Comparison of ENCODE assay signal across 11 cellular contexts in genomic region chr3:60755094-60755493, GRCh38.
DNase-seq lines count a peak whose midpoint lies in the region; ATAC-seq, FAIRE-seq and TF ChIP-seq lines count a peak whose summit lies in the region.
"Had no signal": no experiment of that assay in that cellular context is flagged by ENCODE, and none has a peak within 500 bp of the region (broad histone marks: within the 10 kb centered on the region; RNA-seq: fewer than 3 reads in every experiment).

No MANE protein-coding gene starts in this region.

- in situ Hi-C loops in SK-MEL-5 (cut with HindIII; ENCODE audit: low pct_unique_long_range_greater_than_20kb, low sequenced_read_pairs) = no loop called here

- peaks cover 20% of the 10 kb centered on the region for H3K9me3 Mint-ChIP-seq in GM23338
- peaks cover 4 to 20% (median 9%) of the 10 kb centered on the region in 11 donors for H3K9me3 Mint-ChIP-seq in naive thymus-derived CD4-positive, alpha-beta T cell

- peaks cover 2% of the 10 kb centered on the region for H3K27me3 Mint-ChIP-seq in GM23338 (ENCODE audit: insufficient read depth, low read depth, poor library complexity)
- H3K27me3 Mint-ChIP-seq in naive thymus-derived CD4-positive, alpha-beta T cell = no peaks in the 10 kb centered on the region

- POLR2A ChIA-PET in naive thymus-derived CD4-positive, alpha-beta T cell (lab: Charles Lee) = no interaction called here

- H3K4me1 Mint-ChIP-seq in GM23338 = peaks cover 22% of the 10 kb centered on the region
- H3K4me1 Mint-ChIP-seq in naive thymus-derived CD4-positive, alpha-beta T cell = peaks cover 0 to 11% (median 5%) of the 10 kb centered on the region in 7 donors

- H3K36me3 Mint-ChIP-seq in GM23338 (ENCODE audit: low read depth) = peaks cover 34% of the 10 kb centered on the region
- peaks cover 0 to 7% (median under 1%) of the 10 kb centered on the region in 5 donors for H3K36me3 Mint-ChIP-seq in naive thymus-derived CD4-positive, alpha-beta T cell

- H3K4me3 Mint-ChIP-seq in GM23338 = no peak overlapping the region
- H3K4me3 Mint-ChIP-seq in naive thymus-derived CD4-positive, alpha-beta T cell = no peak overlapping the region

- H3K79me2 ChIP-seq in GM23338 (replicated peaks; ENCODE audit: insufficient read depth) = no peaks in the 10 kb centered on the region

- CTCF ChIA-PET in naive thymus-derived CD4-positive, alpha-beta T cell (lab: Charles Lee) = no interaction called here

- H3K4me1 ChIP-seq in GM23338 (ENCODE audit: insufficient read depth) = peaks cover 6% of the 10 kb centered on the region
- H3K4me1 ChIP-seq in naive thymus-derived CD4-positive, alpha-beta T cell (ENCODE audit: control insufficient read depth in 2 of 2, insufficient read depth in 2 of 2, low read length in 2 of 2) = no peaks in the 10 kb centered on the region

- H3K27ac Mint-ChIP-seq in GM23338 = 0 out of 2 replicates have a peak overlapping the region, but pooled peaks have one; percentile 16
- no peak overlapping the region for H3K27ac Mint-ChIP-seq in naive thymus-derived CD4-positive, alpha-beta T cell

- TF ChIP-seq POLR2A in H54 (IDR thresholded peaks at IDR 0.05; ENCODE audit: low read depth, low read length) = no peak

- DNase-seq in GM23338 (ENCODE audit: low spot score) (peak; percentile 84), SK-MEL-5 (ENCODE audit: low read depth, low spot score) (peak; percentile 68), kidney epithelial cell (ENCODE audit: low read depth) (no peak), RPMI8226 (no peak), H54 (ENCODE audit: insufficient read length, low spot score) (no peak), NCI-H1694 (lab: John Stamatoyannopoulos, UW) (no peak)
- DNase-seq in naive thymus-derived CD4-positive, alpha-beta T cell = no peak
- DNase-seq: activated gamma-delta T cell treated with Interleukin-2 at 50 U/mL for 16 hours, NCI-H1048 had no signal

- no peak overlapping the region for H3K4me2 ChIP-seq in GM23338

- H3K9me2 ChIP-seq in GM23338 (ENCODE audit: insufficient read depth) = peaks cover 14% of the 10 kb centered on the region

- H4K20me1 ChIP-seq in GM23338 (replicated peaks; ENCODE audit: insufficient read depth) = no peaks in the 10 kb centered on the region

- peaks cover 0 to 8% (median 0%) of the 10 kb centered on the region in 3 experiments for H3K9me3 ChIP-seq in naive thymus-derived CD4-positive, alpha-beta T cell (ENCODE audit: control insufficient read depth in 2 of 3, low read length in 3 of 3)

- no peak overlapping the region for H3K27ac ChIP-seq in C4-2B
- no peak overlapping the region for H3K27ac ChIP-seq in GM23338 (ENCODE audit: low read depth)
- H3K27ac ChIP-seq in naive thymus-derived CD4-positive, alpha-beta T cell (ENCODE audit: low read depth, low read length) = no peak overlapping the region

- intact Hi-C loops in naive thymus-derived CD4-positive, alpha-beta T cell (cut with micrococcal nuclease) = no loop called here

- H3K36me3 ChIP-seq in GM23338 (ENCODE audit: insufficient read depth) (peaks cover 4% of the 10 kb centered on the region; the same call in 1 of the 2 replicates), kidney epithelial cell (ENCODE audit: control insufficient read depth, insufficient read depth, low read length) (no peaks in the 10 kb centered on the region)
- H3K36me3 ChIP-seq in naive thymus-derived CD4-positive, alpha-beta T cell (ENCODE audit: control insufficient read depth in 2 of 3, insufficient read depth in 3 of 3, low read length in 3 of 3) = no peaks in the 10 kb centered on the region

- FAIRE-seq in H54 (lab: Jason Lieb, UNC) = no peak
- FAIRE-seq: colon had no signal

- peak; percentile 99 for ATAC-seq in GM23338
- ATAC-seq in naive thymus-derived CD4-positive, alpha-beta T cell = no peak

- H2AFZ ChIP-seq in GM23338 = no peak overlapping the region

- no peaks in the 10 kb centered on the region for H3K27me3 ChIP-seq in GM23338 (ENCODE audit: insufficient read depth)
- no peaks in the 10 kb centered on the region for H3K27me3 ChIP-seq in kidney epithelial cell (ENCODE audit: control insufficient read depth, insufficient read depth, low read length)
- H3K27me3 ChIP-seq in naive thymus-derived CD4-positive, alpha-beta T cell (ENCODE audit: control insufficient read depth in 2 of 2, insufficient read depth in 2 of 2, low read length in 2 of 2) = no peaks in the 10 kb centered on the region

- H3F3A ChIP-seq in GM23338 (replicated peaks; ENCODE audit: low read depth) = no peaks in the 10 kb centered on the region

- H3K4me3 ChIP-seq in GM23338 (no peak overlapping the region), kidney epithelial cell (ENCODE audit: low read depth, low read length) (no peak overlapping the region)
- H3K4me3 ChIP-seq in naive thymus-derived CD4-positive, alpha-beta T cell (ENCODE audit: low read length) = no peak overlapping the region

- peak; percentile 34 for TF ChIP-seq CTCF in C4-2B (conservative IDR thresholded peaks at IDR 0.05)
- peak; percentile 85 to 94 for TF ChIP-seq CTCF in GM23338 (conservative IDR thresholded peaks at IDR 0.05; ENCODE audit: low read depth in 2 of 2)
- peak; percentile 33 for TF ChIP-seq CTCF in kidney epithelial cell (IDR thresholded peaks at IDR 0.05; ENCODE audit: insufficient read depth, low read length, poor library complexity, severe bottlenecking)

TF ChIP-seq in GM23338, 12 proteins besides CTCF, POLR2A, EP300 and RAD21:
- TF ChIP-seq, protein P1, sequence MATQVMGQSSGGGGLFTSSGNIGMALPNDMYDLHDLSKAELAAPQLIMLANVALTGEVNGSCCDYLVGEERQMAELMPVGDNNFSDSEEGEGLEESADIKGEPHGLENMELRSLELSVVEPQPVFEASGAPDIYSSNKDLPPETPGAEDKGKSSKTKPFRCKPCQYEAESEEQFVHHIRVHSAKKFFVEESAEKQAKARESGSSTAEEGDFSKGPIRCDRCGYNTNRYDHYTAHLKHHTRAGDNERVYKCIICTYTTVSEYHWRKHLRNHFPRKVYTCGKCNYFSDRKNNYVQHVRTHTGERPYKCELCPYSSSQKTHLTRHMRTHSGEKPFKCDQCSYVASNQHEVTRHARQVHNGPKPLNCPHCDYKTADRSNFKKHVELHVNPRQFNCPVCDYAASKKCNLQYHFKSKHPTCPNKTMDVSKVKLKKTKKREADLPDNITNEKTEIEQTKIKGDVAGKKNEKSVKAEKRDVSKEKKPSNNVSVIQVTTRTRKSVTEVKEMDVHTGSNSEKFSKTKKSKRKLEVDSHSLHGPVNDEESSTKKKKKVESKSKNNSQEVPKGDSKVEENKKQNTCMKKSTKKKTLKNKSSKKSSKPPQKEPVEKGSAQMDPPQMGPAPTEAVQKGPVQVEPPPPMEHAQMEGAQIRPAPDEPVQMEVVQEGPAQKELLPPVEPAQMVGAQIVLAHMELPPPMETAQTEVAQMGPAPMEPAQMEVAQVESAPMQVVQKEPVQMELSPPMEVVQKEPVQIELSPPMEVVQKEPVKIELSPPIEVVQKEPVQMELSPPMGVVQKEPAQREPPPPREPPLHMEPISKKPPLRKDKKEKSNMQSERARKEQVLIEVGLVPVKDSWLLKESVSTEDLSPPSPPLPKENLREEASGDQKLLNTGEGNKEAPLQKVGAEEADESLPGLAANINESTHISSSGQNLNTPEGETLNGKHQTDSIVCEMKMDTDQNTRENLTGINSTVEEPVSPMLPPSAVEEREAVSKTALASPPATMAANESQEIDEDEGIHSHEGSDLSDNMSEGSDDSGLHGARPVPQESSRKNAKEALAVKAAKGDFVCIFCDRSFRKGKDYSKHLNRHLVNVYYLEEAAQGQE (IDR thresholded peaks at IDR 0.05; ENCODE audit: unreplicated experiment) = no peak
- 0 out of 2 replicates have a peak, but pooled peaks have one; percentile 20 for TF ChIP-seq CREB1 (CRISPR knock-in tag; IDR thresholded peaks at IDR 0.05; ENCODE audit: low read depth)

Comparison
In these comparisons a context has a peak if more than half of its experiments do, and no peak if none do; other contexts are left out.
1. CTCF ChIP-seq: peak in every context shown above with its lines; median percentile 90 in GM23338; 34 in C4-2B; 33 in kidney epithelial cell.
2. DNase-seq: peak in GM23338 (single experiment) and SK-MEL-5 (single experiment); none in kidney epithelial cell (single experiment), RPMI8226 (single experiment), naive thymus-derived CD4-positive, alpha-beta T cell (0 of 9), H54 (single experiment) and NCI-H1694 (single experiment).